8 cellular contexts compared by ENCODE assay signal in genomic region chr5:74251106-74252032, GRCh38.
DNase-seq lines count a peak whose midpoint lies in the region; TF ChIP-seq lines count a peak whose summit lies in the region.

No MANE protein-coding gene starts in this region.

- H3K9ac ChIP-seq in trophoblast cell (ENCODE audit: low read length) (no peak overlapping the region), Karpas-422 (ENCODE audit: low read length) (no peak overlapping the region)

- peak overlapping the region; percentile 14 for H4K8ac ChIP-seq in trophoblast cell (ENCODE audit: low read depth, low read length)

- intact Hi-C loops in esophagus muscularis mucosa (cut with DNase I) = no loop called here

- H3K23ac ChIP-seq in trophoblast cell (ENCODE audit: low read length) = no peak overlapping the region

- H3K4ac ChIP-seq in trophoblast cell (ENCODE audit: low read depth, low read length) = no peak overlapping the region

- TF ChIP-seq EP300 in esophagus muscularis mucosa (IDR thresholded peaks at IDR 0.05) = no peak

- H3K27ac ChIP-seq in esophagus muscularis mucosa (replicated peaks in 1 of 4) (peak overlapping the region; percentile 20 to 49 (median 36)), trophoblast cell (ENCODE audit: low read depth, low read length) (peak overlapping the region; percentile 60), Karpas-422 (ENCODE audit: low read length) (no peak overlapping the region)

- WGBS in esophagus muscularis mucosa = 70% methylated on average over 9 of the region's 9 CpGs
- WGBS in trophoblast cell (ENCODE audit: extremely low coverage, insufficient coverage, insufficient read length) = no CpG with 5 or more reads among the region's 9 CpGs

- no peak for TF ChIP-seq CTCF in esophagus muscularis mucosa (IDR thresholded peaks at IDR 0.05)

- H2AFZ ChIP-seq in trophoblast cell (ENCODE audit: insufficient read depth, low read length, poor library complexity) (no peak overlapping the region), Karpas-422 (ENCODE audit: low read length) (no peak overlapping the region)

- peaks cover 0 to 18% (median 10%) of the 10 kb centered on the region in 4 donors for H3K4me1 ChIP-seq in esophagus muscularis mucosa
- H3K4me1 ChIP-seq in trophoblast cell (ENCODE audit: control insufficient read depth in 1 of 2, insufficient read depth in 2 of 2, low read length in 2 of 2) = peaks cover 2 to 17% of the 10 kb centered on the region in 2 experiments
- H3K4me1 ChIP-seq in Karpas-422 (ENCODE audit: low read length) = no peaks in the 10 kb centered on the region

- H3K4me3 ChIP-seq in esophagus muscularis mucosa (no peak overlapping the region), trophoblast cell (ENCODE audit: low read depth, low read length) (no peak overlapping the region), Karpas-422 (ENCODE audit: low read length) (no peak overlapping the region)

- H2AK5ac ChIP-seq in trophoblast cell (ENCODE audit: low read length) = peak overlapping the region; percentile 64

- no peak overlapping the region for H3K18ac ChIP-seq in trophoblast cell (ENCODE audit: low read length)

- H3K36me3 ChIP-seq in esophagus muscularis mucosa (no peaks in the 10 kb centered on the region), trophoblast cell (ENCODE audit: control insufficient read depth in 1 of 2, insufficient read depth in 2 of 2, low read length in 2 of 2) (no peaks in the 10 kb centered on the region), Karpas-422 (ENCODE audit: insufficient read depth, low read length) (no peaks in the 10 kb centered on the region)

- H3K4me2 ChIP-seq in trophoblast cell (ENCODE audit: low read length) (no peak overlapping the region), Karpas-422 (ENCODE audit: low read depth, low read length, poor library complexity, severe bottlenecking) (no peak overlapping the region)

- peak overlapping the region; percentile 77 for H3K14ac ChIP-seq in trophoblast cell (ENCODE audit: low read length)

- H3K9me2 ChIP-seq in Karpas-422 (replicated peaks; ENCODE audit: insufficient read depth, low read length) = no peaks in the 10 kb centered on the region

- no peaks in the 10 kb centered on the region for H3K27me3 ChIP-seq in esophagus muscularis mucosa
- H3K27me3 ChIP-seq in trophoblast cell (ENCODE audit: insufficient read depth, low read length) = no peaks in the 10 kb centered on the region
- H3K27me3 ChIP-seq in Karpas-422 (ENCODE audit: low read length) = no peaks in the 10 kb centered on the region

- no peak overlapping the region for H4K12ac ChIP-seq in trophoblast cell (ENCODE audit: low read depth, low read length)

- peak overlapping the region; percentile 74 for H2BK120ac ChIP-seq in trophoblast cell (ENCODE audit: insufficient read depth, low read length, poor library complexity)

- H2BK5ac ChIP-seq in trophoblast cell (ENCODE audit: low read depth, low read length, poor library complexity) = peak overlapping the region; percentile 58

- no peak for TF ChIP-seq POLR2A in esophagus muscularis mucosa (IDR thresholded peaks at IDR 0.05; ENCODE audit: low read depth)

- DNase-seq in EL = peak; percentile 97
- peak; percentile 42 for DNase-seq in OCI-M1 (lab: John Stamatoyannopoulos, UW)
- peak; percentile 90 for DNase-seq in esophagus muscularis mucosa (ENCODE audit: extremely low spot score)
- DNase-seq in trophoblast cell = peak; percentile 35 to 63
- no peak for DNase-seq in NCI-H526 treated with DMSO at 0.1 percent for 48 hours (lab: John Stamatoyannopoulos, UW)
- DNase-seq in NCI-H345 treated with DMSO at 0.1 percent for 48 hours (lab: John Stamatoyannopoulos, UW; ENCODE audit: unreplicated experiment) = no peak
- DNase-seq in stimulated activated CD4-positive, alpha-beta T cell treated with anti-CD3 and anti-CD28 coated beads, Interleukin-15, amount 100 ng/mL, for 24 hours = no peak
- no peak for DNase-seq in Karpas-422

- no peaks in the 10 kb centered on the region for H3K9me3 ChIP-seq in esophagus muscularis mucosa
- H3K9me3 ChIP-seq in trophoblast cell (ENCODE audit: insufficient read depth, low read depth, low read length) = no peaks in the 10 kb centered on the region
- no peaks in the 10 kb centered on the region for H3K9me3 ChIP-seq in Karpas-422 (ENCODE audit: low read length)

- H4K20me1 ChIP-seq in Karpas-422 (ENCODE audit: insufficient read depth, low read depth, low read length) = no peaks in the 10 kb centered on the region

- H4K91ac ChIP-seq in trophoblast cell (ENCODE audit: low read depth, low read length) = peak overlapping the region; percentile 75

- peak overlapping the region; percentile 80 for H2BK12ac ChIP-seq in trophoblast cell (ENCODE audit: low read length)

- peaks cover 12% of the 10 kb centered on the region for H3K79me1 ChIP-seq in trophoblast cell (ENCODE audit: low read length)

- no peaks in the 10 kb centered on the region for H3K79me2 ChIP-seq in trophoblast cell (ENCODE audit: control insufficient read depth, insufficient read depth, low read length, poor library complexity)
- H3K79me2 ChIP-seq in Karpas-422 (ENCODE audit: low read length) = no peaks in the 10 kb centered on the region

Comparison
In these comparisons a context has a peak if more than half of its experiments do, and no peak if none do; other contexts are left out.
1. DNase-seq: peak in EL (single experiment), OCI-M1 (single experiment), esophagus muscularis mucosa (single experiment) and trophoblast cell (2 of 2); none in NCI-H526 treated with DMSO at 0.1 percent for 48 hours (single experiment), NCI-H345 treated with DMSO at 0.1 percent for 48 hours (single experiment), stimulated activated CD4-positive, alpha-beta T cell treated with anti-CD3 and anti-CD28 coated beads, Interleukin-15, amount 100 ng/mL, for 24 hours (single experiment) and Karpas-422 (single experiment).